Comparison of ENCODE assay signal across 1 cellular context in the genomic region with DNA sequence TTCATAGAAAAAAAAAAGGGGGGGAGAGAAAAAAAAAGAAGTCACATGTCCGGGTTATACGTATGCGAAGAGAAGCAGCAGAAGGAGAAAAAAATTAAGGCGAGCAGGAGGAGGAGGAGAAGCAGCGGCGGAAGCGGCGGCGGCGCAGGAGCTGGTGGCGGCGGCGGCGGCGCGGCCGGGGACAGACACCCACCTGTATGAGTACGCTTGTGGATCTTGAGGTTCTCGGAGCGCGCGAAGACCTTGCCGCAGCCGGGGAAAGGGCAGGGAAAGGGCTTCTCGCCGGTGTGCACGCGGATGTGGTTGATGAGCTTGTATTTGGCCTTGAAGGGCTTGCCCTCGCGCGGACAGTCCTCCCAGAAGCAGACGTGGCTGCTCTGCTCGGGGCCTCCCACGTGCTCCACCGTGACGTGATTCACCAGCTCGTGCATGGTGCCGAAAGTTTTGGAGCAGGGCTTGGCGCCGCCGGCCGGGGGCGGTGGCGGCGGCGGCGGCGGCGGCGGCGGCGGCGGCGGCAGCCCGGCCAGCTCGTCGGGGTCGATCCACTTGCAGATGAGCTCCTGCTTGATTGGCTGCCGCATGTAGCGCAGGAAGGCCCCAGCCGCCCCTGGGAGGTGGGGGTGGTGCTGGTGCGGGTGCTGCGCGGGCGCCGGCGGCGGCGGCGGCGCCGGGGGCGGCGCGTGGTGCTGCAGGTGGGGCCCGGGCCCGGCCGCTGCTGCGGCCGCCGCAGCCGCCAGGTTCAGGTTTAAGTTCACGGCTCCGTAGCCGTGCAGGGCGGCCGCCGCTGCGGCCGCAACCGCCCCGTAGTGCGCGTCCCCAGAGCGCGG.
TF ChIP-seq lines count a peak whose summit lies in the region.

No MANE protein-coding gene starts in this region.

TF ChIP-seq in HEK293, 187 proteins besides CTCF, POLR2A, EP300 and RAD21 (continued from another document):
- TF ChIP-seq, protein P1, sequence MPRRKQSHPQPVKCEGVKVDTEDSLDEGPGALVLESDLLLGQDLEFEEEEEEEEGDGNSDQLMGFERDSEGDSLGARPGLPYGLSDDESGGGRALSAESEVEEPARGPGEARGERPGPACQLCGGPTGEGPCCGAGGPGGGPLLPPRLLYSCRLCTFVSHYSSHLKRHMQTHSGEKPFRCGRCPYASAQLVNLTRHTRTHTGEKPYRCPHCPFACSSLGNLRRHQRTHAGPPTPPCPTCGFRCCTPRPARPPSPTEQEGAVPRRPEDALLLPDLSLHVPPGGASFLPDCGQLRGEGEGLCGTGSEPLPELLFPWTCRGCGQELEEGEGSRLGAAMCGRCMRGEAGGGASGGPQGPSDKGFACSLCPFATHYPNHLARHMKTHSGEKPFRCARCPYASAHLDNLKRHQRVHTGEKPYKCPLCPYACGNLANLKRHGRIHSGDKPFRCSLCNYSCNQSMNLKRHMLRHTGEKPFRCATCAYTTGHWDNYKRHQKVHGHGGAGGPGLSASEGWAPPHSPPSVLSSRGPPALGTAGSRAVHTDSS (tag by site-specific recombination; IDR thresholded peaks at IDR 0.05) = no peak
- TF ChIP-seq BCL11A (tag by site-specific recombination; IDR thresholded peaks at IDR 0.05; ENCODE audit: low read depth) (no peak), WT1 (tag by site-specific recombination; IDR thresholded peaks at IDR 0.05) (0 out of 2 replicates have a peak, but pooled peaks have one; percentile 25), ZNF19 (tag by site-specific recombination; IDR thresholded peaks at IDR 0.05; ENCODE audit: low read depth) (no peak), ZFP37 (tag by site-specific recombination; IDR thresholded peaks at IDR 0.05) (peak; percentile 22; the same call in 1 of the 2 replicates), YY1 (tag by site-specific recombination; IDR thresholded peaks at IDR 0.05) (peak; percentile 49), ZNF571 (tag by site-specific recombination; IDR thresholded peaks at IDR 0.05) (no peak), SP2 (tag by site-specific recombination; IDR thresholded peaks at IDR 0.05) (peak; percentile 27), ZNF623 (tag by site-specific recombination; IDR thresholded peaks at IDR 0.05) (no peak), ZNF138 (tag by site-specific recombination; IDR thresholded peaks at IDR 0.05; ENCODE audit: borderline replicate concordance) (no peak), KLF9 (tag by site-specific recombination; IDR thresholded peaks at IDR 0.05; ENCODE audit: low read depth) (peak; percentile 45; the same call in 1 of the 2 replicates), ZNF394 (tag by site-specific recombination; IDR thresholded peaks at IDR 0.05; ENCODE audit: borderline replicate concordance) (peak; percentile 50; the same call in 1 of the 2 replicates), KLF16 (tag by site-specific recombination; IDR thresholded peaks at IDR 0.05) (no peak), ZBTB17 (tag by site-specific recombination; IDR thresholded peaks at IDR 0.05) (peak; percentile 38; the same call in 1 of the 2 replicates), ZNF366 (tag by site-specific recombination; conservative IDR thresholded peaks at IDR 0.05) (no peak), SCRT1 (tag by site-specific recombination; IDR thresholded peaks at IDR 0.05; ENCODE audit: borderline replicate concordance) (peak; percentile 93), ZBTB20 (tag by site-specific recombination; IDR thresholded peaks at IDR 0.05) (peak; percentile 8; the same call in 1 of the 2 replicates), ZNF223 (tag by site-specific recombination; IDR thresholded peaks at IDR 0.05) (no peak), TCF7L2 (IDR thresholded peaks at IDR 0.05; ENCODE audit: borderline replicate concordance, low read depth, low read length) (no peak), ZNF830 (tag by site-specific recombination; IDR thresholded peaks at IDR 0.05; ENCODE audit: low read depth) (no peak), ZFP69B (tag by site-specific recombination; IDR thresholded peaks at IDR 0.05) (no peak), SCRT2 (tag by site-specific recombination; IDR thresholded peaks at IDR 0.05) (peak; percentile 99)
- TF ChIP-seq, protein P2, sequence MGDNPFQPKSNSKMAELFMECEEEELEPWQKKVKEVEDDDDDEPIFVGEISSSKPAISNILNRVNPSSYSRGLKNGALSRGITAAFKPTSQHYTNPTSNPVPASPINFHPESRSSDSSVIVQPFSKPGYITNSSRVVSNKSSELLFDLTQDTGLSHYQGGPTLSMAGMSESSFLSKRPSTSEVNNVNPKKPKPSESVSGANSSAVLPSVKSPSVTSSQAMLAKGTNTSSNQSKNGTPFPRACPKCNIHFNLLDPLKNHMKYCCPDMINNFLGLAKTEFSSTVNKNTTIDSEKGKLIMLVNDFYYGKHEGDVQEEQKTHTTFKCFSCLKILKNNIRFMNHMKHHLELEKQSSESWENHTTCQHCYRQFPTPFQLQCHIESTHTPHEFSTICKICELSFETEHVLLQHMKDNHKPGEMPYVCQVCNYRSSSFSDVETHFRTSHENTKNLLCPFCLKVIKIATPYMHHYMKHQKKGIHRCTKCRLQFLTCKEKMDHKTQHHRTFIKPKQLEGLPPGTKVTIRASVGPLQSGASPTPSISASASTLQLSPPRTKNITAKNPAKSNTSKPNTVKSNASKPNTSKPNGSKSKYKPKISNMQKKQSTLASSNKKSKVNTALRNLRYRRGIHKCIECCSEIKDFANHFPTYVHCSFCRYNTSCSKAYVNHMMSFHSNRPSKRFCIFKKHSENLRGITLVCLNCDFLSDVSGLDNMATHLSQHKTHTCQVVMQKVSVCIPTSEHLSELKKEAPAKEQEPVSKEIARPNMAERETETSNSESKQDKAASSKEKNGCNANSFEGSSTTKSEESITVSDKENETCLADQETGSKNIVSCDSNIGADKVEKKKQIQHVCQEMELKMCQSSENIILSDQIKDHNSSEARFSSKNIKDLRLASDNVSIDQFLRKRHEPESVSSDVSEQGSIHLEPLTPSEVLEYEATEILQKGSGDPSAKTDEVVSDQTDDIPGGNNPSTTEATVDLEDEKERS (tag by site-specific recombination; IDR thresholded peaks at IDR 0.05) = no peak
- TF ChIP-seq, protein P3, sequence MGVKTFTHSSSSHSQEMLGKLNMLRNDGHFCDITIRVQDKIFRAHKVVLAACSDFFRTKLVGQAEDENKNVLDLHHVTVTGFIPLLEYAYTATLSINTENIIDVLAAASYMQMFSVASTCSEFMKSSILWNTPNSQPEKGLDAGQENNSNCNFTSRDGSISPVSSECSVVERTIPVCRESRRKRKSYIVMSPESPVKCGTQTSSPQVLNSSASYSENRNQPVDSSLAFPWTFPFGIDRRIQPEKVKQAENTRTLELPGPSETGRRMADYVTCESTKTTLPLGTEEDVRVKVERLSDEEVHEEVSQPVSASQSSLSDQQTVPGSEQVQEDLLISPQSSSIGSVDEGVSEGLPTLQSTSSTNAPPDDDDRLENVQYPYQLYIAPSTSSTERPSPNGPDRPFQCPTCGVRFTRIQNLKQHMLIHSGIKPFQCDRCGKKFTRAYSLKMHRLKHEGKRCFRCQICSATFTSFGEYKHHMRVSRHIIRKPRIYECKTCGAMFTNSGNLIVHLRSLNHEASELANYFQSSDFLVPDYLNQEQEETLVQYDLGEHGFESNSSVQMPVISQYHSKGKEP (tag by site-specific recombination; IDR thresholded peaks at IDR 0.05) = no peak
- TF ChIP-seq, protein P4, sequence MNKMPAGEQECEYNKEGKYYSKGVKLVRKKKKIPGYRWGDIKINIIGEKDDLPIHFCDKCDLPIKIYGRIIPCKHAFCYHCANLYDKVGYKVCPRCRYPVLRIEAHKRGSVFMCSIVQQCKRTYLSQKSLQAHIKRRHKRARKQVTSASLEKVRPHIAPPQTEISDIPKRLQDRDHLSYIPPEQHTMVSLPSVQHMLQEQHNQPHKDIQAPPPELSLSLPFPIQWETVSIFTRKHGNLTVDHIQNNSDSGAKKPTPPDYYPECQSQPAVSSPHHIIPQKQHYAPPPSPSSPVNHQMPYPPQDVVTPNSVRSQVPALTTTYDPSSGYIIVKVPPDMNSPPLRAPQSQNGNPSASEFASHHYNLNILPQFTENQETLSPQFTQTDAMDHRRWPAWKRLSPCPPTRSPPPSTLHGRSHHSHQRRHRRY (tag by site-specific recombination; IDR thresholded peaks at IDR 0.05) = peak; percentile 52; the same call in 1 of the 2 replicates
- TF ChIP-seq, protein P5, sequence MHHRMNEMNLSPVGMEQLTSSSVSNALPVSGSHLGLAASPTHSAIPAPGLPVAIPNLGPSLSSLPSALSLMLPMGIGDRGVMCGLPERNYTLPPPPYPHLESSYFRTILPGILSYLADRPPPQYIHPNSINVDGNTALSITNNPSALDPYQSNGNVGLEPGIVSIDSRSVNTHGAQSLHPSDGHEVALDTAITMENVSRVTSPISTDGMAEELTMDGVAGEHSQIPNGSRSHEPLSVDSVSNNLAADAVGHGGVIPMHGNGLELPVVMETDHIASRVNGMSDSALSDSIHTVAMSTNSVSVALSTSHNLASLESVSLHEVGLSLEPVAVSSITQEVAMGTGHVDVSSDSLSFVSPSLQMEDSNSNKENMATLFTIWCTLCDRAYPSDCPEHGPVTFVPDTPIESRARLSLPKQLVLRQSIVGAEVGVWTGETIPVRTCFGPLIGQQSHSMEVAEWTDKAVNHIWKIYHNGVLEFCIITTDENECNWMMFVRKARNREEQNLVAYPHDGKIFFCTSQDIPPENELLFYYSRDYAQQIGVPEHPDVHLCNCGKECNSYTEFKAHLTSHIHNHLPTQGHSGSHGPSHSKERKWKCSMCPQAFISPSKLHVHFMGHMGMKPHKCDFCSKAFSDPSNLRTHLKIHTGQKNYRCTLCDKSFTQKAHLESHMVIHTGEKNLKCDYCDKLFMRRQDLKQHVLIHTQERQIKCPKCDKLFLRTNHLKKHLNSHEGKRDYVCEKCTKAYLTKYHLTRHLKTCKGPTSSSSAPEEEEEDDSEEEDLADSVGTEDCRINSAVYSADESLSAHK (tag by site-specific recombination; IDR thresholded peaks at IDR 0.05) = 0 out of 2 replicates have a peak, but pooled peaks have one; percentile 31
- TF ChIP-seq, protein P6, sequence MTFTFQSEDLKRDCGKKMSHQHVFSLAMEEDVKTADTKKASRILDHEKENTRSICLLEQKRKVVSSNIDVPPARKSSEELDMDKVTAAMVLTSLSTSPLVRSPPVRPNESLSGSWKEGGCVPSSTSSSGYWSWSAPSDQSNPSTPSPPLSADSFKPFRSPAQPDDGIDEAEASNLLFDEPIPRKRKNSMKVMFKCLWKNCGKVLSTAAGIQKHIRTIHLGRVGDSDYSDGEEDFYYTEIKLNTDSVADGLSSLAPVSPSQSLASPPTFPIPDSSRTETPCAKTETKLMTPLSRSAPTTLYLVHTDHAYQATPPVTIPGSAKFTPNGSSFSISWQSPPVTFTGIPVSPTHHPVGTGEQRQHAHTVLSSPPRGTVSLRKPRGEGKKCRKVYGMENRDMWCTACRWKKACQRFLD (tag by site-specific recombination; IDR thresholded peaks at IDR 0.05) = no peak
- TF ChIP-seq, protein P7, sequence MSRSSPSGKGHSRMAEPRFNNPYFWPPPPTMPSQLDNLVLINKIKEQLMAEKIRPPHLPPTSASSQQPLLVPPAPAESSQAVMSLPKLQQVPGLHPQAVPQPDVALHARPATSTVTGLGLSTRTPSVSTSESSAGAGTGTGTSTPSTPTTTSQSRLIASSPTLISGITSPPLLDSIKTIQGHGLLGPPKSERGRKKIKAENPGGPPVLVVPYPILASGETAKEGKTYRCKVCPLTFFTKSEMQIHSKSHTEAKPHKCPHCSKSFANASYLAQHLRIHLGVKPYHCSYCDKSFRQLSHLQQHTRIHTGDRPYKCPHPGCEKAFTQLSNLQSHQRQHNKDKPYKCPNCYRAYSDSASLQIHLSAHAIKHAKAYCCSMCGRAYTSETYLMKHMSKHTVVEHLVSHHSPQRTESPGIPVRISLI (tag by site-specific recombination; IDR thresholded peaks at IDR 0.05) = peak; percentile 96
TF ChIP-seq in HEK293: peak in this region for 38.
